ENCODE assay signal across 8 cellular contexts in the genomic region with DNA sequence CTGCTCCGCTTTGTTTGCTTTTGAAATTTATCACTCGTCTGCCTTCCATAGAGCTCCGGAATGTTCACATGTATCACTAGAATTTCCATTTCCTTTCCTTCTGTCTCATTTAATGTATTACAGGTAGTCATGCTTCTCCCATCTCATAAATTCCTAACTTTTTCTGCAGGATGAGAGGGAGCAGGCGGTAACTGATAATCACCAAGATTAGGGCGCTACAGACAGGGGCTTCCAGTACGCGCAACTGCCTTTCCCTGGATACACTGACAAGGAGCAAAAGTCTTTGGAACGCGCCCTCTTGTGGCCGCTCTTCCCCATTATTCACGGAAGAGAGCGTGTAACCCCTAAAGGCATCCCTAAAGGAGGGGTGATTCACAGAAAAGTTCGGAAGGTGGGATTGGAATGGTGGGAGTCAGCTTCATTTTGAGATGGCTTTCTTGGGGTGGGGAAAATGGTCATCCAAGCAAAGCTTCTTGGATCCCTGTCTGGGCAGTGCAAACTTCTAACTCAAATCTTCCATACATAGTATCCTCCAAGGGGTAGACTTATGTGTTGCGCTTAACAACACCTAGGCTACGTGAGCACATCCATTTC. TPM values are rescaled to one million over a fixed set of nuclear protein-coding genes. Genes with fewer than 3 reads are reported as not detected.
A peak's percentile ranks its signal among the peaks of the same experiment; 100 is the strongest.
DNase-seq lines count a peak whose midpoint lies in the region; ATAC-seq and TF ChIP-seq lines count a peak whose summit lies in the region.

No MANE protein-coding gene starts in this region.

- peak; percentile 63 for DNase-seq in GM04503 (ENCODE audit: low read depth)
- peak; percentile 42 to 83 (median 74) for DNase-seq in Peyer's patch
- DNase-seq in dorsolateral prefrontal cortex: peak in 8 of 10 donors; percentile 47 to 78 (median 70)
- peak; percentile 77 to 81 (median 78) for DNase-seq in right lobe of liver
- peak in 32 of 49 donors; percentile 13 to 71 (median 48) for DNase-seq in substantia nigra (lab: John Stamatoyannopoulos, UW)
- DNase-seq in activated gamma-delta T cell (lab: John Stamatoyannopoulos, UW): no peak

- H3K4me1 ChIP-seq in Peyer's patch: peaks cover 0 to 4% (median 0%) of the 10 kb centered on the region in 4 donors
- peaks cover 0 to 44% (median 16%) of the 10 kb centered on the region in 4 donors for H3K4me1 ChIP-seq in right lobe of liver

- peak in 4 of 6 experiments; percentile 58 to 64 (median 60) for TF ChIP-seq CTCF in Peyer's patch (IDR thresholded peaks at IDR 0.05)
- peak; percentile 53 to 79 (median 67) for TF ChIP-seq CTCF in dorsolateral prefrontal cortex (IDR thresholded peaks at IDR 0.05 in 54 of 56, conservative IDR thresholded peaks at IDR 0.05 in 2 of 56; ENCODE audit: low read depth in 1 of 56, partially characterized antibody in 56 of 56)
- peak; percentile 67 to 77 (median 74) for TF ChIP-seq CTCF in right lobe of liver (IDR thresholded peaks at IDR 0.05)

- H3K36me3 ChIP-seq in Peyer's patch (no peaks in the 10 kb centered on the region), right lobe of liver (no peaks in the 10 kb centered on the region)

- H3K4me3 ChIP-seq in Peyer's patch: peak overlapping the region in 2 of 4 donors; percentile 23 to 26
- H3K4me3 ChIP-seq in dorsolateral prefrontal cortex: peak overlapping the region in 50 of 59 donors; percentile 3 to 58 (median 33)
- H3K4me3 ChIP-seq in right lobe of liver: peak overlapping the region; percentile 14 to 44 (median 42)

- TF ChIP-seq POLR2A in Peyer's patch (IDR thresholded peaks at IDR 0.05) (no peak), right lobe of liver (IDR thresholded peaks at IDR 0.05) (no peak)

- peak overlapping the region in 1 of 4 donors; percentile 40 for H3K27ac ChIP-seq in Peyer's patch
- peak overlapping the region in 27 of 59 donors; percentile 4 to 79 (median 34) for H3K27ac ChIP-seq in dorsolateral prefrontal cortex
- peak overlapping the region; percentile 11 to 54 (median 46) for H3K27ac ChIP-seq in right lobe of liver
- no peak overlapping the region for H3K27ac ChIP-seq in substantia nigra (ENCODE audit: low read depth, low read length, poor library complexity, severe bottlenecking)

- peak; percentile 53 for ATAC-seq in HG02759 (IDR thresholded peaks at IDR 0.05; ENCODE audit: unreplicated experiment)
- peak; percentile 66 to 75 (median 68) for ATAC-seq in right lobe of liver
- no peak for ATAC-seq in HG03457 (IDR thresholded peaks at IDR 0.05; ENCODE audit: unreplicated experiment)

- H3K9me3 ChIP-seq in Peyer's patch (no peaks in the 10 kb centered on the region), right lobe of liver (no peaks in the 10 kb centered on the region)

- H3K27me3 ChIP-seq in Peyer's patch (no peaks in the 10 kb centered on the region), dorsolateral prefrontal cortex (peaks cover 0 to 43% (median 4%) of the 10 kb centered on the region in 45 donors), right lobe of liver (no peaks in the 10 kb centered on the region)

- intact Hi-C loops in dorsolateral prefrontal cortex (cut with DNase I): loop anchor here in 1 of 2 donors (10.0 kb wide), 1 partner anchor 1372 kb away; no protein-coding TSS in a partner anchor
- intact Hi-C loops in right lobe of liver (cut with DNase I): no loop called here

- WGBS in right lobe of liver (ENCODE audit: insufficient coverage, low coverage, low lambda C conversion rate, missing lambda C conversion rate): 18% methylated on average over 15 of the region's 15 CpGs

RNA-seq across cellular contexts. Expression of a gene that starts 6.5 kb away (rescaled TPM):
- total RNA-seq in Peyer's patch (1 to 10 TPM in 2 of 4 donors, under 1 TPM in 1, not detected in 1; 0.19 to 1.7 (median 1.3) TPM), dorsolateral prefrontal cortex (10 to 100 TPM in 2 of 120 experiments, 1 to 10 TPM in 107, under 1 TPM in 11; 0.47 to 15.4 (median 1.8) TPM), right lobe of liver (1 to 10 TPM; 1.1 to 9.7 (median 2.9) TPM)
